ENCODE assay signal across 21 cellular contexts in genomic region chr13:56752630-56753029, GRCh38.
"Had no signal": no experiment of that assay in that cellular context is flagged by ENCODE, and none has a peak within 500 bp of the region (broad histone marks: within the 10 kb centered on the region; RNA-seq: fewer than 3 reads in every experiment).

No MANE protein-coding gene starts in this region.

- H3K36me3 ChIP-seq: colonic mucosa, heart right ventricle, neutrophil, right atrium auricular region, sigmoid colon, tibial nerve had no signal

- H3K4me1 Mint-ChIP-seq: naive B cell; nephron; stimulated activated naive B cell treated with anti-CD40 and anti-IgM and Interleukin-4, amounts not matched to agents 10 μg/mL and 1 μg/mL and 100 μg/mL, for 72 hours; stimulated activated naive CD8-positive, alpha-beta T cell treated with anti-CD3 and anti-CD28 coated beads, Interleukin-15, amount 100 ng/mL, for 72 hours had no signal

- H3K36me3 Mint-ChIP-seq: naive B cell; stimulated activated naive B cell treated with anti-CD40 and anti-IgM and Interleukin-4, amounts not matched to agents 10 μg/mL and 1 μg/mL and 100 μg/mL, for 72 hours had no signal

- H3K27ac Mint-ChIP-seq: naive B cell; nephron; stimulated activated naive B cell treated with anti-CD40 and anti-IgM and Interleukin-4, amounts not matched to agents 10 μg/mL and 1 μg/mL and 100 μg/mL, for 72 hours; stimulated activated naive CD8-positive, alpha-beta T cell treated with anti-CD3 and anti-CD28 coated beads, Interleukin-15, amount 100 ng/mL, for 72 hours had no signal

- H3K27me3 Mint-ChIP-seq: naive B cell; stimulated activated naive B cell treated with anti-CD40 and anti-IgM and Interleukin-4, amounts not matched to agents 10 μg/mL and 1 μg/mL and 100 μg/mL, for 72 hours; stimulated activated naive CD8-positive, alpha-beta T cell treated with anti-CD3 and anti-CD28 coated beads, Interleukin-15, amount 100 ng/mL, for 72 hours had no signal

- H3K4me3 Mint-ChIP-seq: naive B cell; nephron; stimulated activated naive B cell treated with anti-CD40 and anti-IgM and Interleukin-4, amounts not matched to agents 10 μg/mL and 1 μg/mL and 100 μg/mL, for 72 hours; stimulated activated naive CD8-positive, alpha-beta T cell treated with anti-CD3 and anti-CD28 coated beads, Interleukin-15, amount 100 ng/mL, for 72 hours had no signal

- H3K4me3 ChIP-seq: colonic mucosa, heart right ventricle, lung, right atrium auricular region, sigmoid colon, skin epidermis, testis, tibial nerve had no signal

- H3K27ac ChIP-seq: colonic mucosa, heart right ventricle, neutrophil, right atrium auricular region, sigmoid colon, skin epidermis, testis, tibial nerve had no signal

- H3K9me3 Mint-ChIP-seq: nephron had no signal

- H3K4me1 ChIP-seq: colonic mucosa, heart right ventricle, right atrium auricular region, sigmoid colon, testis, tibial nerve had no signal

- H3K27me3 ChIP-seq: colonic mucosa, heart right ventricle, neutrophil, right atrium auricular region, sigmoid colon, testis, tibial nerve had no signal

- DNase-seq: cerebellar nuclear complex; colonic mucosa; dermis blood vessel endothelial cell; heart right ventricle; hypothalamus; left colon; left ventricle myocardium superior; mesenchymal stem cell; naive B cell; sigmoid colon; stimulated activated CD4-positive, alpha-beta T cell treated with anti-CD3 and anti-CD28 coated beads, Interleukin-2, amount 100 ng/mL, for 24 hours; stimulated activated CD4-positive, alpha-beta T cell treated with anti-CD3 and anti-CD28 coated beads, Interleukin-4, amount 100 ng/mL, for 4 hours; stimulated activated naive B cell treated with anti-CD40 and anti-IgM and Interleukin-4, amounts not matched to agents 10 μg/mL and 1 μg/mL and 100 μg/mL, for 72 hours; stimulated activated naive CD8-positive, alpha-beta T cell treated with anti-CD3 and anti-CD28 coated beads, Interleukin-15, amount 100 ng/mL, for 72 hours; testis had no signal

- ATAC-seq: heart right ventricle; left colon; left ventricle myocardium superior; stimulated activated naive B cell treated with anti-CD40 and anti-IgM and Interleukin-4, amounts not matched to agents 10 μg/mL and 1 μg/mL and 100 μg/mL, for 72 hours; stimulated activated naive CD8-positive, alpha-beta T cell treated with anti-CD3 and anti-CD28 coated beads, Interleukin-15, amount 100 ng/mL, for 72 hours had no signal
